In the genomic region with DNA sequence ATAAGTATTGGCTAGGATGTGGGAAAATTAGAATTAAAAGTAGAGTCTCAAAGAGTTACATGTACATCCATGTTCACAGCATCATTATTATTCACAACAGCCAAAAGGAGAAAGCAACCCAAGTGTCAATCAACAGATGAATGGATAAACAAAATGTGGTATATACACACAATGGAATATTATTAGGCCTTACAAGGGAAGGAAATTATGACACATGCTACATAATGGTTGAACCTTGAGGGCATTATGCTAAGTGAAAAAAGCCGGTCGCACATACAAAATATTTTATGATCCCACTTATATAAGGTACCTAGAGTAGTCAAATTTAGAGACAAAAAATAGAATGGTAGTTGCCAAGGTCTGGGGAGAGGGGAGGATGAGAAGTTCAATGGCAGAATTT, we compare ENCODE assay signal across 24 cellular contexts.
"Had no signal": no experiment of that assay in that cellular context is flagged by ENCODE, and none has a peak within 500 bp of the region (broad histone marks: within the 10 kb centered on the region; RNA-seq: fewer than 3 reads in every experiment).

No MANE protein-coding gene starts in this region.

- H3K9me3 Mint-ChIP-seq: effector memory CD8-positive, alpha-beta T cell; naive B cell; natural killer cell treated with Interleukin-12 subunit alpha and Interleukin-12 subunit beta and Interleukin-15 and Interleukin-18, amount 100 ng/mL, for 72 hours; neural crest cell; stimulated activated naive B cell treated with anti-CD40 and anti-IgM and Interleukin-4, amounts not matched to agents 10 μg/mL and 1 μg/mL and 100 μg/mL, for 72 hours; type B pancreatic cell had no signal

- H3K4me3 Mint-ChIP-seq: effector memory CD8-positive, alpha-beta T cell; mesothelial cell of epicardium; naive B cell; natural killer cell treated with Interleukin-12 subunit alpha and Interleukin-12 subunit beta and Interleukin-15 and Interleukin-18, amount 100 ng/mL, for 72 hours; neural crest cell; type B pancreatic cell had no signal

- H3K4me1 Mint-ChIP-seq: mesothelial cell of epicardium; naive B cell; neural crest cell; stimulated activated naive B cell treated with anti-CD40 and anti-IgM and Interleukin-4, amounts not matched to agents 10 μg/mL and 1 μg/mL and 100 μg/mL, for 72 hours had no signal

- H3K36me3 Mint-ChIP-seq: naive B cell had no signal

- H3K9me3 ChIP-seq: gastrocnemius medialis, mucosa of descending colon, neutrophil, pancreas, right lobe of liver, stomach, thyroid gland had no signal

- H3K27ac Mint-ChIP-seq: mesothelial cell of epicardium; naive B cell; natural killer cell treated with Interleukin-12 subunit alpha and Interleukin-12 subunit beta and Interleukin-15 and Interleukin-18, amount 100 ng/mL, for 72 hours; stimulated activated naive B cell treated with anti-CD40 and anti-IgM and Interleukin-4, amounts not matched to agents 10 μg/mL and 1 μg/mL and 100 μg/mL, for 72 hours; type B pancreatic cell had no signal

- H3K27ac ChIP-seq: gastrocnemius medialis, neutrophil, pancreas, right lobe of liver, stomach, thyroid gland had no signal

- H3K27me3 Mint-ChIP-seq: effector memory CD8-positive, alpha-beta T cell; naive B cell; stimulated activated naive B cell treated with anti-CD40 and anti-IgM and Interleukin-4, amounts not matched to agents 10 μg/mL and 1 μg/mL and 100 μg/mL, for 72 hours; type B pancreatic cell had no signal

- H3K4me3 ChIP-seq: gastrocnemius medialis, lung, mucosa of descending colon, pancreas, right lobe of liver, stomach, thyroid gland had no signal

- FAIRE-seq: endometrium had no signal

- DNase-seq: effector memory CD8-positive, alpha-beta T cell; foreskin fibroblast; gastrocnemius medialis; head of caudate nucleus; kidney; mesenchymal stem cell; mucosa of descending colon; naive B cell; pancreas; right lobe of liver; small intestine; stimulated activated CD4-positive, alpha-beta T cell treated with anti-CD3 and anti-CD28 coated beads, Interleukin-15, amount 100 ng/mL, for 24 hours; stimulated activated CD4-positive, alpha-beta T cell treated with anti-CD3 and anti-CD28 coated beads, Interleukin-2, amount 100 ng/mL, for 48 hours; stimulated activated naive B cell treated with anti-CD40 and anti-IgM and Interleukin-4, amounts not matched to agents 10 μg/mL and 1 μg/mL and 100 μg/mL, for 72 hours; stomach; thyroid gland had no signal

- H3K27me3 ChIP-seq: neutrophil, right lobe of liver, thyroid gland had no signal

- ATAC-seq: effector memory CD8-positive, alpha-beta T cell; gastrocnemius medialis; left lobe of liver; mucosa of descending colon; natural killer cell treated with Interleukin-12 subunit alpha and Interleukin-12 subunit beta and Interleukin-15 and Interleukin-18, amount 100 ng/mL, for 72 hours; pancreas; right lobe of liver; stimulated activated naive B cell treated with anti-CD40 and anti-IgM and Interleukin-4, amounts not matched to agents 10 μg/mL and 1 μg/mL and 100 μg/mL, for 72 hours had no signal

- H3K4me1 ChIP-seq: gastrocnemius medialis, pancreas, right lobe of liver, stomach, thyroid gland had no signal
